In genomic region chr15:58442122-58442521, GRCh38 we compare ENCODE assay signal across 1 cellular context.
TF ChIP-seq lines count a peak whose summit lies in the region.

No MANE protein-coding gene starts in this region.

TF ChIP-seq in IMR-90, 13 proteins besides CTCF, POLR2A, EP300 and RAD21:
- TF ChIP-seq SMC3 (IDR thresholded peaks at IDR 0.05; ENCODE audit: low read depth, low read length) (no peak), CEBPB (IDR thresholded peaks at IDR 0.05; ENCODE audit: low read depth, low read length) (no peak), MXI1 (IDR thresholded peaks at IDR 0.05; ENCODE audit: borderline replicate concordance, low read depth, low read length) (no peak), MAZ (IDR thresholded peaks at IDR 0.05; ENCODE audit: borderline replicate concordance, low read depth, low read length) (no peak), BHLHE40 (IDR thresholded peaks at IDR 0.05; ENCODE audit: low read depth, low read length) (no peak), FOS (IDR thresholded peaks at IDR 0.05; ENCODE audit: low read depth, low read length) (no peak), MAFK (IDR thresholded peaks at IDR 0.05; ENCODE audit: low read depth, low read length) (no peak)
TF ChIP-seq in IMR-90: peak in this region for 0.
